In the genomic region with DNA sequence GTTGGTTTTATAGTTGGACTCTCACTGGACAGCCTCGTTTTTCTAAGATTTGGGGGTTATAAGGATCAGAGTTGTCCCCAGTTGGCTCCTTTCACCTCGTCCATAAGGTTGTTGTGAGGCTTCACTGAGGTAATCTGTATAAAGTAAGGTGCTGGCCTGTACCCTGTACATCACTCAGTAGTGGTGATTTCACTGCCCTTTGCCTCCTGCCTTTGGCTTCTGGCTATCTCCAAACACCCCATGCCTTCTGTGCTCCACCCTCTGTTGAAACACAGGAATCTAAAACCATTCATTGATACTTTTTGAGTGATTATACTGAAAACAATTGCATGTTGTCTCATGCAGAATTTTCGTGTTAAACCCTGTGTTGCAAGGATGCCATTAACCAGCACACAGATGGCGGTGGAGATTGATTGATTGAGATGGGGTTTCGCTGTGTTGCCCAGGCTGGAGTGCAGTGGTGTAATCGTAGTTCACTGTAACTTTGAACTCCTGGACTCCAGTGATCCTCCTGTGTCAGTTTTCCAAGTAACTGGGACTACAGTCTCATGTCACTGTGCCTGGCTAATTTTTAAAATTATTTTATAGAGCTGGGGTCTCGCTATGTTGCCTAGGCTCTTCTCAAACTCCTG, we compare ENCODE assay signal across 1 cellular context.
TF ChIP-seq lines count a peak whose summit lies in the region.

No MANE protein-coding gene starts in this region.

TF ChIP-seq in liver, 16 proteins besides CTCF, POLR2A, EP300 and RAD21 (continued from another document):
- TF ChIP-seq, protein P1, sequence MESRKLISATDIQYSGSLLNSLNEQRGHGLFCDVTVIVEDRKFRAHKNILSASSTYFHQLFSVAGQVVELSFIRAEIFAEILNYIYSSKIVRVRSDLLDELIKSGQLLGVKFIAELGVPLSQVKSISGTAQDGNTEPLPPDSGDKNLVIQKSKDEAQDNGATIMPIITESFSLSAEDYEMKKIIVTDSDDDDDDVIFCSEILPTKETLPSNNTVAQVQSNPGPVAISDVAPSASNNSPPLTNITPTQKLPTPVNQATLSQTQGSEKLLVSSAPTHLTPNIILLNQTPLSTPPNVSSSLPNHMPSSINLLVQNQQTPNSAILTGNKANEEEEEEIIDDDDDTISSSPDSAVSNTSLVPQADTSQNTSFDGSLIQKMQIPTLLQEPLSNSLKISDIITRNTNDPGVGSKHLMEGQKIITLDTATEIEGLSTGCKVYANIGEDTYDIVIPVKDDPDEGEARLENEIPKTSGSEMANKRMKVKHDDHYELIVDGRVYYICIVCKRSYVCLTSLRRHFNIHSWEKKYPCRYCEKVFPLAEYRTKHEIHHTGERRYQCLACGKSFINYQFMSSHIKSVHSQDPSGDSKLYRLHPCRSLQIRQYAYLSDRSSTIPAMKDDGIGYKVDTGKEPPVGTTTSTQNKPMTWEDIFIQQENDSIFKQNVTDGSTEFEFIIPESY (IDR thresholded peaks at IDR 0.05) = no peak
- peak; percentile 26 to 69 for TF ChIP-seq HNF4A (conservative IDR thresholded peaks at IDR 0.05)
- peak; percentile 25 to 56 for TF ChIP-seq RXRA (IDR thresholded peaks at IDR 0.05)
- TF ChIP-seq, protein P2, sequence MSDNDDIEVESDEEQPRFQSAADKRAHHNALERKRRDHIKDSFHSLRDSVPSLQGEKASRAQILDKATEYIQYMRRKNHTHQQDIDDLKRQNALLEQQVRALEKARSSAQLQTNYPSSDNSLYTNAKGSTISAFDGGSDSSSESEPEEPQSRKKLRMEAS (IDR thresholded peaks at IDR 0.05) = no peak
